ENCODE assay signal across 9 cellular contexts in the genomic region with DNA sequence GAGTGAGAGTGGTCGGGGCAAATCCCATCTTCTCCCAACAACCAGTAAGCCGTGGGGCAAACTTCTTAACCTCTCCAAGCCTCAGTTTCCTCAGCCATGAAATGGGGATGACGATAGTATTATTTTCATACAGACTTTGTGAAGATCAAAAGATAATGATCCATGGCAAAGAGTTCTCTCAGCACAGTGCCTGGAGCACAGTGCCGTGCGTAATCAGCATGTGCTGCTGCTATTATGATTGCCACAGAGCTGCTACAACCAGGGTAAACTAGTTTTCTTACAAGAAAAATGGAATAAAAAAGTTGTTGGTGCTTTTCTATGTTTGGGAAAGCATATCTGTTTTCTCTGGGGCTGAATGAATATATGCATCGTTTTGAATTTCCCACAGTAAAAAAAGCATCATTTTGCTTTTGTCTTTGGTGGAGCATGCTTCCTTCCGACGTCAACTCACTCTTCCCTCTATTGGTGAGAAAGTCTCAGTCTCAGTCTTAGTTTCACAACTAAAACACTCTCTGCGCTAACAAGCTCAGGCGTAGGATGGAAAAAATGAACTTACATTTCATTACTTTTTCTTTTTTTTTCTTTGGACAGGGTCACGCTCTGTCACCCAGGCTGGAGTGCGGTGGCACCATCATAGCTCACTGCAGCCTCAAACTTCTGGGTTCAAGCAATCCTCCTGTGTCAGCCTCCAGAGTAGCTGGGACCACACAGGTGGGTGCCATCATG. TPM values are rescaled to one million over a fixed set of nuclear protein-coding genes. Genes with fewer than 3 reads are reported as not detected.
DNase-seq lines count a peak whose midpoint lies in the region; ATAC-seq and TF ChIP-seq lines count a peak whose summit lies in the region.
"Had no signal": no experiment of that assay in that cellular context is flagged by ENCODE, and none has a peak within 500 bp of the region (broad histone marks: within the 10 kb centered on the region; RNA-seq: fewer than 3 reads in every experiment).

No MANE protein-coding gene starts in this region.

- H3K9me3 Mint-ChIP-seq in IgD-negative memory B cell (no peaks in the 10 kb centered on the region), immature natural killer cell (peaks cover 0 to 3% (median 0%) of the 10 kb centered on the region in 6 donors)

- no peaks in the 10 kb centered on the region for H3K36me3 Mint-ChIP-seq in IgD-negative memory B cell
- H3K36me3 Mint-ChIP-seq in immature natural killer cell, result peaks cover 0 to 3% (median 0%) of the 10 kb centered on the region in 3 donors

- WGBS in heart right ventricle, 2 donors, result 91 to 94% methylated on average over 12 of the region's 12 CpGs

- peak overlapping the region; percentile 64 to 100 (median 92) for H3K27ac Mint-ChIP-seq in IgD-negative memory B cell
- H3K27ac Mint-ChIP-seq in immature natural killer cell, result peak overlapping the region; percentile 84 to 95 (median 90)

- H3K4me3 ChIP-seq in heart right ventricle, result no peak overlapping the region

- intact Hi-C loops in heart right ventricle (cut with DNase I), result no loop called here

- peaks cover 6 to 31% (median 17%) of the 10 kb centered on the region in 9 donors for H3K4me1 ChIP-seq in heart right ventricle

- H3K4me3 Mint-ChIP-seq in IgD-negative memory B cell (peak overlapping the region; percentile 34 to 73 (median 68)), immature natural killer cell (peak overlapping the region; percentile 64 to 80 (median 68))

- H3K27me3 ChIP-seq in heart right ventricle, result peaks cover 0 to 21% (median 0%) of the 10 kb centered on the region in 7 donors

- H3K9me3 ChIP-seq in heart right ventricle, result no peaks in the 10 kb centered on the region

- no peak for TF ChIP-seq CTCF in heart right ventricle (IDR thresholded peaks at IDR 0.05)

- no peaks in the 10 kb centered on the region for H3K27me3 Mint-ChIP-seq in IgD-negative memory B cell
- H3K27me3 Mint-ChIP-seq in immature natural killer cell (ENCODE audit: low read depth in 3 of 3), result peaks cover 0 to 26% (median 16%) of the 10 kb centered on the region in 3 donors

- no peak overlapping the region for H3K27ac ChIP-seq in heart right ventricle

- no peaks in the 10 kb centered on the region for H3K36me3 ChIP-seq in heart right ventricle

- DNase-seq in immature natural killer cell (peak; percentile 56 to 70 (median 67)), iPS-NIHi7 (ENCODE audit: extremely low spot score) (no peak), heart right ventricle (no peak), SK-N-DZ (ENCODE audit: low spot score) (no peak)
- DNase-seq: IMR-90 had no signal

- ATAC-seq in GM18511 (IDR thresholded peaks at IDR 0.05; ENCODE audit: unreplicated experiment) (peak; percentile 58), GM21447 (IDR thresholded peaks at IDR 0.05; ENCODE audit: unreplicated experiment) (peak; percentile 45), HG03469 (IDR thresholded peaks at IDR 0.05; ENCODE audit: unreplicated experiment) (no peak), heart right ventricle (no peak)

- H3K4me1 Mint-ChIP-seq in IgD-negative memory B cell (peaks cover 36 to 55% (median 48%) of the 10 kb centered on the region in 3 donors), immature natural killer cell (peaks cover 86 to 90% of the 10 kb centered on the region in 2 donors)

RNA-seq across cellular contexts. Expression of a gene that starts 37.2 kb away (rescaled TPM):
- 3.8 TPM for polyA plus RNA-seq in IgD-negative memory B cell
- polyA plus RNA-seq in immature natural killer cell, result 1 to 10 TPM in 2 of 3 donors, under 1 TPM in 1; 0.37 to 5.8 (median 2.3) TPM
- 1 to 10 TPM in 9 of 10 donors, under 1 TPM in 1; 0.90 to 2.1 (median 1.3) TPM for total RNA-seq in heart right ventricle
- under 1 TPM; 0.66 to 0.83 TPM for polyA plus RNA-seq in heart right ventricle
- polyA plus RNA-seq in SK-N-DZ (2014; cell fraction: cytosol; rRNA removed), result 21.6 and 23.7 TPM in 2 replicates
- polyA plus RNA-seq in SK-N-DZ (2014; cell fraction: nucleus; rRNA removed), result 20.3 and 21.7 TPM in 2 replicates

Comparison
In these comparisons a context has a peak if more than half of its experiments do, and no peak if none do; other contexts are left out.
1. ATAC-seq: peak in GM18511 (single experiment) and GM21447 (single experiment); none in HG03469 (single experiment) and heart right ventricle (0 of 8).
2. DNase-seq: peak in immature natural killer cell (3 of 3); none in iPS-NIHi7 (single experiment), heart right ventricle (0 of 2) and SK-N-DZ (single experiment).